Comparison of ENCODE assay signal across 22 cellular contexts in the genomic region with DNA sequence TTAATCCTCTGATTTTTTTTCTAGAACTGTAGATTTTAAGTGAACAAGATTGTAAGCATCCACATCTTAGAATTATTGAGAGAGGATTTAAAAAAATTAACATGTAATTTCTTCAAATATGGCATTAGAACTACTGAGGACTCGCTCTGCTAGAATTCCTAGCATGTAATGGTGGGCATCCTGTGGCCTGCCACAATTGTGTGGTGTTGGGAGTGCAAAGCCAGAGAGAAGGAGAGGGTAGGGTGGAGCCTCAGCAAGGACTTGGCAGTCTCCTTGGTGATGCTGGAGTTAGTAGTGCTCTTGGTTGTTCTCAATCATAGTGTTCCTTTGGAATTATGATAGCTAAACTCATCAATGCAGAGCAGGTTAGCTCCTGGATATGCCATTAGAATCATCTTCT.
"Had no signal": no experiment of that assay in that cellular context is flagged by ENCODE, and none has a peak within 500 bp of the region (broad histone marks: within the 10 kb centered on the region; RNA-seq: fewer than 3 reads in every experiment).

No MANE protein-coding gene starts in this region.

- H3K9me3 Mint-ChIP-seq: stimulated activated memory B cell treated with anti-CD40 and anti-IgM and Interleukin-4, amounts not matched to agents 10 μg/mL and 1 μg/mL and 100 μg/mL, for 72 hours had no signal

- DNase-seq: activated CD4-positive, alpha-beta T cell treated with anti-CD3 and anti-CD28 coated beads, Interleukin-2, amount 10 ng/mL, durations not matched to agents 7 days and 5 days; activated CD4-positive, CD25-positive, alpha-beta regulatory T cell treated with anti-CD3 and anti-CD28 coated beads, Interleukin-2, amount 50 U/mL, for 72 hours; activated CD8-positive, alpha-beta T cell treated with anti-CD3 and anti-CD28 coated beads, Interleukin-2, amount 10 ng/mL, durations not matched to agents 7 days and 5 days; activated T-cell treated with anti-CD3 and anti-CD28 coated beads, Interleukin-2, amount 50 U/mL, for 1 hour; cortex of kidney; islet precursor cell; left cardiac atrium; midbrain; nucleus accumbens; posterior cingulate gyrus; stimulated activated CD4-positive, alpha-beta T cell treated with anti-CD3 and anti-CD28 coated beads, Interleukin-15, amount 100 ng/mL, for 24 hours; stomach; WERI-Rb-1 had no signal

- H3K4me3 Mint-ChIP-seq: activated CD4-positive, alpha-beta T cell treated with anti-CD3 and anti-CD28 coated beads, Interleukin-2, amount 10 ng/mL, durations not matched to agents 7 days and 5 days; activated CD8-positive, alpha-beta T cell treated with anti-CD3 and anti-CD28 coated beads, Interleukin-2, amount 10 ng/mL, durations not matched to agents 7 days and 5 days; stimulated activated memory B cell treated with anti-CD40 and anti-IgM and Interleukin-4, amounts not matched to agents 10 μg/mL and 1 μg/mL and 100 μg/mL, for 72 hours had no signal

- H3K27me3 ChIP-seq: breast epithelium, heart left ventricle, stomach, suprapubic skin, tibial nerve had no signal

- H3K27ac Mint-ChIP-seq: activated CD4-positive, alpha-beta T cell treated with anti-CD3 and anti-CD28 coated beads, Interleukin-2, amount 10 ng/mL, durations not matched to agents 7 days and 5 days; activated naive CD4-positive, alpha-beta T cell treated with anti-CD3 and anti-CD28 coated beads, Interleukin-2, amount 50 U/mL, for 72 hours; stimulated activated memory B cell treated with anti-CD40 and anti-IgM and Interleukin-4, amounts not matched to agents 10 μg/mL and 1 μg/mL and 100 μg/mL, for 72 hours had no signal

- H3K4me2 ChIP-seq: smooth muscle cell had no signal

- H3K4me1 ChIP-seq: breast epithelium, suprapubic skin, tibial nerve had no signal

- H3K9me3 ChIP-seq: breast epithelium, stomach, suprapubic skin, tibial nerve had no signal

- H3K36me3 ChIP-seq: breast epithelium, heart left ventricle, stomach, suprapubic skin, tibial nerve, WERI-Rb-1 had no signal

- H3K27ac ChIP-seq: breast epithelium, epithelial cell of prostate, stomach, suprapubic skin, tibial nerve, WERI-Rb-1 had no signal

- ATAC-seq: activated CD8-positive, alpha-beta T cell treated with anti-CD3 and anti-CD28 coated beads, Interleukin-2, amount 10 ng/mL, durations not matched to agents 7 days and 5 days; activated naive CD4-positive, alpha-beta T cell treated with anti-CD3 and anti-CD28 coated beads, Interleukin-2, amount 50 U/mL, for 72 hours; left cardiac atrium; sciatic nerve; stimulated activated memory B cell treated with anti-CD40 and anti-IgM and Interleukin-4, amounts not matched to agents 10 μg/mL and 1 μg/mL and 100 μg/mL, for 72 hours had no signal

- H3K36me3 Mint-ChIP-seq: stimulated activated memory B cell treated with anti-CD40 and anti-IgM and Interleukin-4, amounts not matched to agents 10 μg/mL and 1 μg/mL and 100 μg/mL, for 72 hours had no signal

- H3K4me3 ChIP-seq: breast epithelium, heart left ventricle, smooth muscle cell, stomach, suprapubic skin, tibial nerve had no signal

- H3K27me3 Mint-ChIP-seq: activated CD4-positive, alpha-beta T cell treated with anti-CD3 and anti-CD28 coated beads, Interleukin-2, amount 10 ng/mL, durations not matched to agents 7 days and 5 days; stimulated activated memory B cell treated with anti-CD40 and anti-IgM and Interleukin-4, amounts not matched to agents 10 μg/mL and 1 μg/mL and 100 μg/mL, for 72 hours had no signal
